Comparison of ENCODE assay signal across 15 cellular contexts in genomic region chr12:121089813-121090430, GRCh38. TPM values are rescaled to one million over a fixed set of nuclear protein-coding genes. Genes with fewer than 3 reads are reported as not detected.
DNase-seq lines count a peak whose midpoint lies in the region; TF ChIP-seq lines count a peak whose summit lies in the region.
"Had no signal": no experiment of that assay in that cellular context is flagged by ENCODE, and none has a peak within 500 bp of the region (broad histone marks: within the 10 kb centered on the region; RNA-seq: fewer than 3 reads in every experiment).

No MANE protein-coding gene starts in this region.

- no peaks in the 10 kb centered on the region for H3K36me3 Mint-ChIP-seq in osteocyte (ENCODE audit: unreplicated experiment)
- H3K36me3 Mint-ChIP-seq: CD8-positive, alpha-beta memory T cell had no signal

- no peaks in the 10 kb centered on the region for H3K9me2 ChIP-seq in MM.1S (replicated peaks; ENCODE audit: insufficient read depth, low read length)

- DNase-seq in MM.1S (no peak), islet precursor cell (peak; percentile 49), osteocyte (ENCODE audit: extremely low spot score, unreplicated experiment) (peak; percentile 81), NCI-H82 (lab: John Stamatoyannopoulos, UW) (no peak), C1 segment of cervical spinal cord (lab: John Stamatoyannopoulos, UW) (no peak), Peyer's patch (no peak)
- DNase-seq: CD8-positive, alpha-beta memory T cell; DND-41; GDM1; GOT3; HFFc6 had no signal

- no peaks in the 10 kb centered on the region for H3F3A ChIP-seq in MM.1S (ENCODE audit: insufficient read depth, low read length)

- no peak overlapping the region for H3K27ac Mint-ChIP-seq in osteocyte (ENCODE audit: unreplicated experiment)
- H3K27ac Mint-ChIP-seq: CD8-positive, alpha-beta memory T cell; HFFc6 had no signal

- no peak overlapping the region for H3K4me2 ChIP-seq in MM.1S (ENCODE audit: low read depth, low read length)
- H3K4me2 ChIP-seq: A549 had no signal

- H3K36me3 ChIP-seq in HEK293 (ENCODE audit: control insufficient read depth in 2 of 2, insufficient read depth in 1 of 2, low read length in 2 of 2) (no peaks in the 10 kb centered on the region), MM.1S (replicated peaks; ENCODE audit: insufficient read depth, low read length) (no peaks in the 10 kb centered on the region), Peyer's patch (no peaks in the 10 kb centered on the region)
- H3K36me3 ChIP-seq: HAP-1 had no signal

- H3K4me1 ChIP-seq in HEK293 (ENCODE audit: control insufficient read depth, insufficient read depth, low read length) (no peaks in the 10 kb centered on the region), MM.1S (ENCODE audit: low read length) (no peaks in the 10 kb centered on the region), Peyer's patch (no peaks in the 10 kb centered on the region)
- H3K4me1 ChIP-seq: A549, Caco-2, HAP-1 had no signal

- no peak overlapping the region for H3K4me3 Mint-ChIP-seq in osteocyte (ENCODE audit: unreplicated experiment)
- H3K4me3 Mint-ChIP-seq: CD8-positive, alpha-beta memory T cell; HFFc6 had no signal

- no peak overlapping the region for H3K27ac ChIP-seq in HEK293 (ENCODE audit: extremely low read depth, low read depth, low read length)
- H3K27ac ChIP-seq in MM.1S (ENCODE audit: low read length) = no peak overlapping the region
- H3K27ac ChIP-seq in Peyer's patch = no peak overlapping the region
- H3K27ac ChIP-seq: A549 had no signal

- H3K9me3 ChIP-seq in HEK293 (ENCODE audit: control insufficient read depth, insufficient read depth, low read depth, low read length) (no peaks in the 10 kb centered on the region), MM.1S (replicated peaks; ENCODE audit: insufficient read depth, low read length) (no peaks in the 10 kb centered on the region), Peyer's patch (no peaks in the 10 kb centered on the region)
- H3K9me3 ChIP-seq: A549, Caco-2, HAP-1 had no signal

- H2AFZ ChIP-seq in MM.1S (ENCODE audit: low read length) = 0 out of 2 replicates have a peak overlapping the region, but pooled peaks have one; percentile 27

- H3K4me1 Mint-ChIP-seq in osteocyte (ENCODE audit: unreplicated experiment) = no peaks in the 10 kb centered on the region

- no peak for TF ChIP-seq CTCF in HEK293 (tag by site-specific recombination; IDR thresholded peaks at IDR 0.05)
- no peak for TF ChIP-seq CTCF in MM.1S (IDR thresholded peaks at IDR 0.05; ENCODE audit: low read length)
- TF ChIP-seq CTCF in osteocyte (IDR thresholded peaks at IDR 0.05) = no peak
- no peak for TF ChIP-seq CTCF in Peyer's patch (IDR thresholded peaks at IDR 0.05)

- no peak overlapping the region for H3K9ac ChIP-seq in MM.1S (ENCODE audit: low read length)

- H3K27me3 ChIP-seq in MM.1S (replicated peaks; ENCODE audit: insufficient read depth, low read length) = no peaks in the 10 kb centered on the region
- H3K27me3 ChIP-seq in Peyer's patch = no peaks in the 10 kb centered on the region

- H3K27me3 Mint-ChIP-seq in osteocyte (ENCODE audit: unreplicated experiment) = peaks cover 25% of the 10 kb centered on the region
- H3K27me3 Mint-ChIP-seq: CD8-positive, alpha-beta memory T cell had no signal

- POLR2A ChIA-PET in HEK293 (lab: Yijun Ruan, JAX) = no interaction called here

- H3K4me3 ChIP-seq in HEK293 (ENCODE audit: low read depth, low read length) = no peak overlapping the region
- H3K4me3 ChIP-seq in MM.1S (ENCODE audit: low read length) = no peak overlapping the region
- H3K4me3 ChIP-seq in Peyer's patch = no peak overlapping the region
- H3K4me3 ChIP-seq: A549, HAP-1 had no signal

- no peaks in the 10 kb centered on the region for H3K79me2 ChIP-seq in MM.1S (ENCODE audit: low read length)

- CTCF ChIA-PET in HEK293 (lab: Yijun Ruan, JAX) = no interaction called here

- H3K9me3 Mint-ChIP-seq in osteocyte (ENCODE audit: unreplicated experiment) = no peaks in the 10 kb centered on the region
- H3K9me3 Mint-ChIP-seq: CD8-positive, alpha-beta memory T cell had no signal

- H4K20me1 ChIP-seq in MM.1S (ENCODE audit: insufficient read depth, low read length) = no peaks in the 10 kb centered on the region

- no peak for TF ChIP-seq POLR2A in Peyer's patch (IDR thresholded peaks at IDR 0.05)

TF ChIP-seq in HEK293, 187 proteins besides CTCF, POLR2A, EP300 and RAD21:
- TF ChIP-seq ATF2 (tag by site-specific recombination; IDR thresholded peaks at IDR 0.05; ENCODE audit: low read depth) (peak; percentile 32; the same call in 1 of the 2 replicates), HOXA7 (CRISPR knock-in tag; IDR thresholded peaks at IDR 0.05; ENCODE audit: borderline replicate concordance) (no peak)

RNA-seq across cellular contexts. Expression of gene P2RX7, which starts 42.8 kb away (rescaled TPM):
- 0.08 and 0.30 TPM in 2 replicates for total RNA-seq in osteocyte
- 1 to 10 TPM in 3 of 4 donors, not detected in 1; 1.0 to 9.1 (median 1.7) TPM for total RNA-seq in Peyer's patch
- total RNA-seq: Caco-2 had no signal

RNA-seq across cellular contexts. Expression of gene OASL, which starts 50.9 kb away (rescaled TPM):
- total RNA-seq in osteocyte (0.21 and 0.24 TPM in 2 replicates), Peyer's patch (1 to 10 TPM in 1 of 4 donors, under 1 TPM in 2, not detected in 1; 0.66 to 1.2 (median 0.94) TPM)
- total RNA-seq: HFFc6 had no signal

Comparison
In these comparisons a context has a peak if more than half of its experiments do, and no peak if none do; other contexts are left out.
1. DNase-seq: peak in islet precursor cell (single experiment) and osteocyte (single experiment); none in MM.1S (single experiment), NCI-H82 (single experiment), C1 segment of cervical spinal cord (0 of 14) and Peyer's patch (0 of 3).